18 cellular contexts compared by ENCODE assay signal in the genomic region with DNA sequence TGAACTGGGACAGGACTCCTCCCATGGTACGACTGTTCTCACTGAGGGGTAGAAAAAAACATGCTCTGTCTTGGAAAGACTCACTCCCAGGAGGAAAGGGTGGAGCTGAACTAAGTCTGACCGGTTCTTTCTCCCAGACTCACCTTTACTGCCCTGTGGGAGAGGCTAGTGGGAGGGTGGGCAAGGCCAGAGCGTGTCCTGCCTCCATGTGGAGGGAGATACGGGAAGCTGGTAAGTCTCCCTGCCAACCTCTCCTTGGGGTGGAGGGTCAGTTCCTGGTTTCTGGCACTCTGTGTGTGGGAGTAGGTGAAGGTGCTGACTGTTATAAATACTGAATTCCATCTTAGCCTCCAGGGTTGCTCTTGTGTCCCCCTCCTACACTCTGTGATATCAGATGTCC. TPM values are rescaled to one million over a fixed set of nuclear protein-coding genes. Genes with fewer than 3 reads are reported as not detected.
DNase-seq lines count a peak whose midpoint lies in the region; ATAC-seq and TF ChIP-seq lines count a peak whose summit lies in the region.
"Had no signal": no experiment of that assay in that cellular context is flagged by ENCODE, and none has a peak within 500 bp of the region (broad histone marks: within the 10 kb centered on the region; RNA-seq: fewer than 3 reads in every experiment).

No MANE protein-coding gene starts in this region.

- H3K4me3 Mint-ChIP-seq in nephron: no peak overlapping the region
- H3K4me3 Mint-ChIP-seq: CD8-positive, alpha-beta memory T cell had no signal

- DNase-seq in cardiac muscle cell (ENCODE audit: low read depth in 1 of 2, low spot score in 1 of 2): peak; percentile 24 to 27
- no peak for DNase-seq in right atrium auricular region (ENCODE audit: low spot score)
- DNase-seq in left cardiac atrium: no peak
- DNase-seq in vagina (ENCODE audit: extremely low spot score in 2 of 2): no peak
- no peak for DNase-seq in COLO668 (lab: John Stamatoyannopoulos, UW; ENCODE audit: unreplicated experiment)
- DNase-seq in anterior cingulate cortex (lab: John Stamatoyannopoulos, UW): no peak
- DNase-seq: activated naive CD4-positive, alpha-beta T cell treated with Interleukin-2 at 50 U/mL for 16 hours; body of pancreas; CD8-positive, alpha-beta memory T cell; NCI-H1105 treated with DMSO at 0.1 percent for 48 hours; NCI-H2227 treated with DMSO at 0.1 percent for 48 hours; SK-N-SH; stimulated activated CD4-positive, alpha-beta T cell treated with anti-CD3 and anti-CD28 coated beads, Interleukin-2, amount 100 ng/mL, for 24 hours; tibial artery had no signal

- H3K9me3 Mint-ChIP-seq in nephron: no peaks in the 10 kb centered on the region
- H3K9me3 Mint-ChIP-seq: CD8-positive, alpha-beta memory T cell had no signal

- peaks cover 35% of the 10 kb centered on the region for H3K4me1 Mint-ChIP-seq in nephron
- H3K4me1 Mint-ChIP-seq: CD8-positive, alpha-beta memory T cell had no signal

- TF ChIP-seq CTCF in cardiac muscle cell (IDR thresholded peaks at IDR 0.05; ENCODE audit: low read depth, low read length) (no peak), right atrium auricular region (IDR thresholded peaks at IDR 0.05) (no peak), nephron (IDR thresholded peaks at IDR 0.05; ENCODE audit: unreplicated experiment in 3 of 3) (no peak), vagina (IDR thresholded peaks at IDR 0.05) (no peak)

- no peak for TF ChIP-seq POLR2A in vagina (IDR thresholded peaks at IDR 0.05)
- TF ChIP-seq POLR2A in GM18505 (IDR thresholded peaks at IDR 0.05; ENCODE audit: borderline replicate concordance, extremely low read depth, insufficient read depth, insufficient read length): no peak

- H3K4me3 ChIP-seq in cardiac muscle cell (no peak overlapping the region), right atrium auricular region (no peak overlapping the region), vagina (no peak overlapping the region)
- H3K4me3 ChIP-seq: body of pancreas, tibial artery had no signal

- H3K36me3 Mint-ChIP-seq in nephron (ENCODE audit: low read depth): no peaks in the 10 kb centered on the region
- H3K36me3 Mint-ChIP-seq: CD8-positive, alpha-beta memory T cell had no signal

- H3K27ac ChIP-seq in cardiac muscle cell (peak overlapping the region; percentile 73), right atrium auricular region (no peak overlapping the region), vagina (peak overlapping the region; percentile 60)
- H3K27ac ChIP-seq: body of pancreas, tibial artery had no signal

- intact Hi-C loops in left cardiac atrium (cut with DNase I): no loop called here
- intact Hi-C loops in vagina (cut with DNase I): no loop called here

- H3K27ac Mint-ChIP-seq in nephron: peak overlapping the region; percentile 58 to 85 (median 83)

- H3K36me3 ChIP-seq in cardiac muscle cell (no peaks in the 10 kb centered on the region), right atrium auricular region (no peaks in the 10 kb centered on the region), vagina (no peaks in the 10 kb centered on the region)
- H3K36me3 ChIP-seq: tibial artery had no signal

- no peaks in the 10 kb centered on the region for H3K9me3 ChIP-seq in cardiac muscle cell (ENCODE audit: low read depth)
- no peaks in the 10 kb centered on the region for H3K9me3 ChIP-seq in right atrium auricular region
- H3K9me3 ChIP-seq in vagina: no peaks in the 10 kb centered on the region
- H3K9me3 ChIP-seq: body of pancreas, SK-N-SH, tibial artery had no signal

- ATAC-seq in left cardiac atrium: peak; percentile 59 to 95
- no peak for ATAC-seq in GM18505 (IDR thresholded peaks at IDR 0.05; ENCODE audit: unreplicated experiment)
- ATAC-seq: body of pancreas had no signal

- H3K27me3 ChIP-seq in cardiac muscle cell: no peaks in the 10 kb centered on the region
- H3K27me3 ChIP-seq in right atrium auricular region: no peaks in the 10 kb centered on the region
- no peaks in the 10 kb centered on the region for H3K27me3 ChIP-seq in vagina
- H3K27me3 ChIP-seq: body of pancreas, tibial artery had no signal

- peaks cover 13% of the 10 kb centered on the region for H3K4me1 ChIP-seq in cardiac muscle cell (ENCODE audit: low read depth)
- H3K4me1 ChIP-seq in right atrium auricular region: no peaks in the 10 kb centered on the region
- H3K4me1 ChIP-seq in vagina: peaks cover 11% of the 10 kb centered on the region
- H3K4me1 ChIP-seq: body of pancreas, tibial artery had no signal

- H3K27me3 Mint-ChIP-seq in nephron (ENCODE audit: low read depth): no peaks in the 10 kb centered on the region

RNA-seq across cellular contexts. Expression of a gene that starts 26.8 kb away (rescaled TPM):
- total RNA-seq in cardiac muscle cell: 15.7 and 15.9 TPM in 2 replicates
- polyA plus RNA-seq in cardiac muscle cell: 11.5 and 15.6 TPM in 2 replicates
- total RNA-seq in right atrium auricular region: 1 to 10 TPM; 2.5 to 4.4 TPM
- 1 to 10 TPM; 7.9 to 9.0 TPM for total RNA-seq in left cardiac atrium
- total RNA-seq in vagina: 16.2 TPM
- total RNA-seq: CD8-positive, alpha-beta memory T cell; G401; pulmonary artery endothelial cell had no signal
- polyA plus RNA-seq: SK-N-SH had no signal

Comparison
In these comparisons a context has a peak if more than half of its experiments do, and no peak if none do; other contexts are left out.
1. DNase-seq: peak in cardiac muscle cell (2 of 2); none in right atrium auricular region (single experiment), left cardiac atrium (single experiment), vagina (0 of 2), COLO668 (single experiment) and anterior cingulate cortex (0 of 58).
2. H3K27ac ChIP-seq: peak in cardiac muscle cell (single experiment) and vagina (single experiment); none in right atrium auricular region (0 of 2).